ENCODE assay signal across 18 cellular contexts in the genomic region with DNA sequence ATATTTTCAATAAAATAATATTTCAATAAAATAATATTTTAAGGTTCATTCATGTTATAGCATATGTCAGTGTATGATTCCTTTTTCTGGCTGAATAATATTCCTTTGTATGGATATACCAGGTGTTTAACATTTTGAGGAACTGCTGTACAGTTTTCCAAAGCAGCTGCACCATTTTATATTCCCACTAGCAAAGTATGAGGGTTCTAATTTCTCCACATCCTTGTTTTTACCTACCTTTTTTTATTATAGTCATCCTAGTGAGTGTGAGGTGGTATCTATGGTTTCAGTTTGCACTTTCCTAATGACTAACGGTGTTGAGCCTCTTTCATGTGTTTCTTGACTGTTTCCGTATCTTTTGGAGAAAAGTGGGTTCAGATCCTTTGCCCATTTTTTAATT. TPM values are rescaled to one million over a fixed set of nuclear protein-coding genes. Genes with fewer than 3 reads are reported as not detected.
DNase-seq lines count a peak whose midpoint lies in the region; ATAC-seq, FAIRE-seq and TF ChIP-seq lines count a peak whose summit lies in the region.
"Had no signal": no experiment of that assay in that cellular context is flagged by ENCODE, and none has a peak within 500 bp of the region (broad histone marks: within the 10 kb centered on the region; RNA-seq: fewer than 3 reads in every experiment).

No MANE protein-coding gene starts in this region.

- H3K9me3 ChIP-seq in trophoblast cell (ENCODE audit: insufficient read depth, low read depth, low read length) = no peaks in the 10 kb centered on the region

- H3K27me3 Mint-ChIP-seq in activated T-cell treated with anti-CD3 and anti-CD28 coated beads, Interleukin-2, amount 50 U/mL, for 24 hours = no peaks in the 10 kb centered on the region
- H3K27me3 Mint-ChIP-seq in activated T-helper 1 cell treated with anti-CD3 and anti-CD28 coated beads, Interleukin-12 subunit alpha, Interleukin-12 subunit beta, Interleukin-2, Interleukin-4 antibody, amounts not matched to agents 30 ng/mL and 10 ng/mL and 1 ng/mL, durations not matched to agents 14 hours and 24 hours and 36 hours (ENCODE audit: insufficient read depth) = no peaks in the 10 kb centered on the region
- no peaks in the 10 kb centered on the region for H3K27me3 Mint-ChIP-seq in neural crest cell (ENCODE audit: low read depth)

- peak; percentile 26 for ATAC-seq in HG02981 (IDR thresholded peaks at IDR 0.05; ENCODE audit: unreplicated experiment)

- no peak overlapping the region for H3K27ac ChIP-seq in trophoblast cell (ENCODE audit: low read depth, low read length)
- H3K27ac ChIP-seq: spleen had no signal

- H2BK12ac ChIP-seq in trophoblast cell (ENCODE audit: low read length) = no peak overlapping the region

- no peak for TF ChIP-seq POLR2A in GM12891 (IDR thresholded peaks at IDR 0.05; ENCODE audit: low read depth, low read length)

- H3K79me1 ChIP-seq in trophoblast cell (ENCODE audit: low read length) = peaks cover 6% of the 10 kb centered on the region

- no peak overlapping the region for H2BK5ac ChIP-seq in trophoblast cell (ENCODE audit: low read depth, low read length, poor library complexity)

- WGBS in trophoblast cell (ENCODE audit: extremely low coverage, insufficient coverage, insufficient read length) = no CpG with 5 or more reads among the region's 2 CpGs

- no peak overlapping the region for H4K12ac ChIP-seq in trophoblast cell (ENCODE audit: low read depth, low read length)

- H2AK5ac ChIP-seq in trophoblast cell (ENCODE audit: low read length) = no peak overlapping the region

- H3K4me3 Mint-ChIP-seq in activated T-cell treated with anti-CD3 and anti-CD28 coated beads, Interleukin-2, amount 50 U/mL, for 24 hours = peak overlapping the region; percentile 49
- peak overlapping the region; percentile 2 for H3K4me3 Mint-ChIP-seq in activated T-helper 1 cell treated with anti-CD3 and anti-CD28 coated beads, Interleukin-12 subunit alpha, Interleukin-12 subunit beta, Interleukin-2, Interleukin-4 antibody, amounts not matched to agents 30 ng/mL and 10 ng/mL and 1 ng/mL, durations not matched to agents 14 hours and 24 hours and 36 hours
- peak overlapping the region; percentile 22 for H3K4me3 Mint-ChIP-seq in neural crest cell

- H3K79me2 ChIP-seq in trophoblast cell (ENCODE audit: control insufficient read depth, insufficient read depth, low read length, poor library complexity) = peaks cover 16% of the 10 kb centered on the region

- peak overlapping the region; percentile 82 for H3K27ac Mint-ChIP-seq in activated T-cell treated with anti-CD3 and anti-CD28 coated beads, Interleukin-2, amount 50 U/mL, for 24 hours
- H3K27ac Mint-ChIP-seq in activated T-helper 1 cell treated with anti-CD3 and anti-CD28 coated beads, Interleukin-12 subunit alpha, Interleukin-12 subunit beta, Interleukin-2, Interleukin-4 antibody, amounts not matched to agents 30 ng/mL and 10 ng/mL and 1 ng/mL, durations not matched to agents 14 hours and 24 hours and 36 hours = peak overlapping the region; percentile 18
- H3K27ac Mint-ChIP-seq in neural crest cell (ENCODE audit: unreplicated experiment) = no peak overlapping the region

- H3K9me3 Mint-ChIP-seq in activated T-cell treated with anti-CD3 and anti-CD28 coated beads, Interleukin-2, amount 50 U/mL, for 24 hours = no peaks in the 10 kb centered on the region
- no peaks in the 10 kb centered on the region for H3K9me3 Mint-ChIP-seq in activated T-helper 1 cell treated with anti-CD3 and anti-CD28 coated beads, Interleukin-12 subunit alpha, Interleukin-12 subunit beta, Interleukin-2, Interleukin-4 antibody, amounts not matched to agents 30 ng/mL and 10 ng/mL and 1 ng/mL, durations not matched to agents 14 hours and 24 hours and 36 hours
- peaks cover 6% of the 10 kb centered on the region for H3K9me3 Mint-ChIP-seq in neural crest cell

- H3K4me3 ChIP-seq in trophoblast cell (ENCODE audit: low read depth, low read length) = no peak overlapping the region
- H3K4me3 ChIP-seq: spleen had no signal

- no peak overlapping the region for H4K91ac ChIP-seq in trophoblast cell (ENCODE audit: low read depth, low read length)

- peaks cover 0 to 4% of the 10 kb centered on the region in 2 experiments for H3K4me1 ChIP-seq in trophoblast cell (ENCODE audit: control insufficient read depth in 1 of 2, insufficient read depth in 2 of 2, low read length in 2 of 2)

- peaks cover 64% of the 10 kb centered on the region for H3K4me1 Mint-ChIP-seq in activated T-cell treated with anti-CD3 and anti-CD28 coated beads, Interleukin-2, amount 50 U/mL, for 24 hours (ENCODE audit: low read depth)
- peaks cover 48% of the 10 kb centered on the region for H3K4me1 Mint-ChIP-seq in activated T-helper 1 cell treated with anti-CD3 and anti-CD28 coated beads, Interleukin-12 subunit alpha, Interleukin-12 subunit beta, Interleukin-2, Interleukin-4 antibody, amounts not matched to agents 30 ng/mL and 10 ng/mL and 1 ng/mL, durations not matched to agents 14 hours and 24 hours and 36 hours (ENCODE audit: low read depth)
- H3K4me1 Mint-ChIP-seq in neural crest cell = peaks cover 20% of the 10 kb centered on the region

- no peak for FAIRE-seq in GM12891 (lab: Jason Lieb, UNC)
- FAIRE-seq: frontal cortex, urothelium cell line had no signal

- H3K27me3 ChIP-seq in trophoblast cell (ENCODE audit: insufficient read depth, low read length) = no peaks in the 10 kb centered on the region
- H3K27me3 ChIP-seq: spleen had no signal

- DNase-seq in activated T-cell treated with anti-CD3 and anti-CD28 coated beads, Interleukin-2, amount 50 U/mL, for 24 hours = no peak
- DNase-seq in activated T-cell treated with anti-CD3 and anti-CD28 coated beads, Interleukin-2, amount 50 U/mL, for 48 hours = no peak
- DNase-seq in activated T-helper 1 cell treated with anti-CD3 and anti-CD28 coated beads, Interleukin-12 subunit alpha, Interleukin-12 subunit beta, Interleukin-2, Interleukin-4 antibody, amounts not matched to agents 30 ng/mL and 10 ng/mL and 1 ng/mL, durations not matched to agents 14 hours and 24 hours and 36 hours (ENCODE audit: low spot score) = no peak
- DNase-seq in neural crest cell (ENCODE audit: low read depth, low spot score) = no peak
- DNase-seq in GM12891 (ENCODE audit: insufficient read length, low spot score) = no peak
- no peak for DNase-seq in stimulated activated CD4-positive, alpha-beta T cell treated with anti-CD3 and anti-CD28 coated beads, Interleukin-4, amount 100 ng/mL, for 24 hours
- DNase-seq in trophoblast cell = no peak
- DNase-seq: activated CD8-positive, alpha-beta memory T cell treated with anti-CD3 and anti-CD28 coated beads for 24 hours; activated gamma-delta T cell treated with Interleukin-2 at 50 U/mL for 16 hours; islet precursor cell; mammary epithelial cell; NCI-H146; spleen; stimulated activated CD4-positive, alpha-beta T cell treated with anti-CD3 and anti-CD28 coated beads, Interleukin-4, amount 100 ng/mL, for 4 hours; SW 1271 had no signal

- no peak overlapping the region for H3K23ac ChIP-seq in trophoblast cell (ENCODE audit: low read length)

- H3K14ac ChIP-seq in trophoblast cell (ENCODE audit: low read length) = no peak overlapping the region

- H3K18ac ChIP-seq in trophoblast cell (ENCODE audit: low read length) = no peak overlapping the region

- no peak overlapping the region for H3K4me2 ChIP-seq in trophoblast cell (ENCODE audit: low read length)

- no peak overlapping the region for H3K9ac ChIP-seq in trophoblast cell (ENCODE audit: low read length)

- no peak for TF ChIP-seq CTCF in neural crest cell (conservative IDR thresholded peaks at IDR 0.05)

- intact Hi-C loops in activated T-helper 1 cell treated with anti-CD3 and anti-CD28 coated beads, Interleukin-12 subunit alpha, Interleukin-12 subunit beta, Interleukin-2, Interleukin-4 antibody, amounts not matched to agents 30 ng/mL and 10 ng/mL and 1 ng/mL, durations not matched to agents 14 hours and 24 hours and 36 hours (cut with micrococcal nuclease) = loop anchor here (1.0 to 5.0 kb wide), 2 partner anchors 19 to 461 kb away; no protein-coding TSS in a partner anchor

- H3K36me3 Mint-ChIP-seq in activated T-cell treated with anti-CD3 and anti-CD28 coated beads, Interleukin-2, amount 50 U/mL, for 24 hours (ENCODE audit: low read depth) = peaks cover 77% of the 10 kb centered on the region
- H3K36me3 Mint-ChIP-seq in activated T-helper 1 cell treated with anti-CD3 and anti-CD28 coated beads, Interleukin-12 subunit alpha, Interleukin-12 subunit beta, Interleukin-2, Interleukin-4 antibody, amounts not matched to agents 30 ng/mL and 10 ng/mL and 1 ng/mL, durations not matched to agents 14 hours and 24 hours and 36 hours (ENCODE audit: low read depth) = peaks cover 41% of the 10 kb centered on the region
- peaks cover 22% of the 10 kb centered on the region for H3K36me3 Mint-ChIP-seq in neural crest cell (ENCODE audit: low read depth)

- H4K8ac ChIP-seq in trophoblast cell (ENCODE audit: low read depth, low read length) = no peak overlapping the region

- no peak overlapping the region for H3K4ac ChIP-seq in trophoblast cell (ENCODE audit: low read depth, low read length)

- no peak overlapping the region for H2BK120ac ChIP-seq in trophoblast cell (ENCODE audit: insufficient read depth, low read length, poor library complexity)

- H2AFZ ChIP-seq in trophoblast cell (ENCODE audit: insufficient read depth, low read length, poor library complexity) = no peak overlapping the region

- peaks cover 7 to 15% of the 10 kb centered on the region in 2 experiments for H3K36me3 ChIP-seq in trophoblast cell (ENCODE audit: control insufficient read depth in 1 of 2, insufficient read depth in 2 of 2, low read length in 2 of 2)

TF ChIP-seq in GM12891, 5 proteins besides CTCF, POLR2A, EP300 and RAD21:
- no peak for TF ChIP-seq POU2F2 (IDR thresholded peaks at IDR 0.05; ENCODE audit: low read depth, low read length)
- no peak for TF ChIP-seq TAF1 (IDR thresholded peaks at IDR 0.05; ENCODE audit: low read depth, low read length)
- TF ChIP-seq POLR2AphosphoS5 (IDR thresholded peaks at IDR 0.05; ENCODE audit: low read depth, low read length) = no peak
- TF ChIP-seq PAX5 (IDR thresholded peaks at IDR 0.05; ENCODE audit: insufficient read depth, low read length, severe bottlenecking) = no peak
- no peak for TF ChIP-seq SPI1 (IDR thresholded peaks at IDR 0.05; ENCODE audit: low read depth, low read length)
TF ChIP-seq in GM12891: peak in this region for 0.

RNA-seq across cellular contexts. Expression of a gene that starts 5.2 kb away (rescaled TPM):
- total RNA-seq in activated T-helper 1 cell treated with anti-CD3 and anti-CD28 coated beads, Interleukin-12 subunit alpha, Interleukin-12 subunit beta, Interleukin-2, Interleukin-4 antibody, amounts not matched to agents 30 ng/mL and 10 ng/mL and 1 ng/mL, durations not matched to agents 14 hours and 24 hours and 36 hours = 54.7 and 57.1 TPM in 2 replicates
- 40.5 TPM in 2 replicates for total RNA-seq in neural crest cell
- 26.3 TPM for polyA plus RNA-seq in GM12891 (2012; ENCODE audit: low read depth, missing spikeins)
- 45.9 and 49.7 TPM in 2 replicates for polyA plus RNA-seq in trophoblast cell (2013)
